Comparison of ENCODE assay signal across 1 cellular context in genomic region chr16:88702364-88703210, GRCh38.
TF ChIP-seq lines count a peak whose summit lies in the region.

No MANE protein-coding gene starts in this region.

TF ChIP-seq in IMR-90, 13 proteins besides CTCF, POLR2A, EP300 and RAD21:
- TF ChIP-seq RCOR1 (IDR thresholded peaks at IDR 0.05; ENCODE audit: insufficient replicate concordance, low read length): no peak
- TF ChIP-seq MAZ (IDR thresholded peaks at IDR 0.05; ENCODE audit: borderline replicate concordance, low read depth, low read length): no peak
- TF ChIP-seq BHLHE40 (IDR thresholded peaks at IDR 0.05; ENCODE audit: low read depth, low read length): no peak
- no peak for TF ChIP-seq CHD1 (IDR thresholded peaks at IDR 0.05; ENCODE audit: low read depth, low read length)
- TF ChIP-seq SMC3 (IDR thresholded peaks at IDR 0.05; ENCODE audit: low read depth, low read length): no peak
- TF ChIP-seq ELK1 (IDR thresholded peaks at IDR 0.05; ENCODE audit: borderline replicate concordance, low read depth, low read length): no peak
- no peak for TF ChIP-seq USF2 (IDR thresholded peaks at IDR 0.05; ENCODE audit: low read depth, low read length)
- no peak for TF ChIP-seq CEBPB (IDR thresholded peaks at IDR 0.05; ENCODE audit: low read depth, low read length)
